10 cellular contexts compared by ENCODE assay signal in the genomic region with DNA sequence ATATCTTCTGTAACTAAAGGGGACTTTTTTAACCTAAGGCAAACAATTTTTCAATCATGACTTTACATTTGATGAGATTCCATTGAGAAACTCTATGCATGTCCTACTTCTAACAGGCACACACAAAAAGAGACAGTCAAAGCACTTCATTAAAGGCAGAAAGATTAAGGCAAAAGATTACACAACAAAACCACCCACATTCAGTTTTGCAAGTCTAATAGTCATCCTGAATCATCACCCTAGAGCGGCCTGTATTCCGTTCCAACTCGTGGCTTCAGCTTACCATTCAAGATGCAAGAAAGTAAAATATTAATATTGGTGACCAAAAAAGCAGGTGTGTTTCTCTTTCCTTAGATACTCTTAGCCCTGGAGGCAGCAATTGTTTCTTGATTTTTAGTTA.
DNase-seq lines count a peak whose midpoint lies in the region; ATAC-seq and TF ChIP-seq lines count a peak whose summit lies in the region.
"Had no signal": no experiment of that assay in that cellular context is flagged by ENCODE, and none has a peak within 500 bp of the region (broad histone marks: within the 10 kb centered on the region; RNA-seq: fewer than 3 reads in every experiment).

No MANE protein-coding gene starts in this region.

- DNase-seq in GM04504 (ENCODE audit: low read depth), result peak; percentile 82
- DNase-seq in NOMO-1 (lab: John Stamatoyannopoulos, UW; ENCODE audit: unreplicated experiment in 2 of 2), result peak; percentile 95 to 98
- peak; percentile 84 for DNase-seq in dedifferentiated amniotic fluid mesenchymal stem cell (ENCODE audit: extremely low spot score)
- DNase-seq in retinal pigment epithelial cell (ENCODE audit: low read depth), result peak; percentile 65
- no peak for DNase-seq in NCI-H2196 treated with DMSO at 0.1 percent for 48 hours (lab: John Stamatoyannopoulos, UW; ENCODE audit: unreplicated experiment)
- DNase-seq: activated T-cell treated with anti-CD3 and anti-CD28 coated beads, Interleukin-2, amount 50 U/mL, for 24 hours; NCI-H1694 treated with DMSO at 0.1 percent for 48 hours had no signal

- TF ChIP-seq CTCF in retinal pigment epithelial cell (conservative IDR thresholded peaks at IDR 0.05; ENCODE audit: low read depth, low read length), result no peak

- ATAC-seq in GM21717 (IDR thresholded peaks at IDR 0.05; ENCODE audit: unreplicated experiment) (no peak), GM21786 (IDR thresholded peaks at IDR 0.05; ENCODE audit: unreplicated experiment) (no peak), GM19452 (IDR thresholded peaks at IDR 0.05; ENCODE audit: unreplicated experiment) (no peak)

- H3K4me3 ChIP-seq in retinal pigment epithelial cell (ENCODE audit: low read length), result no peak overlapping the region
